1 cellular context compared by ENCODE assay signal in genomic region chr13:100608906-100609305, GRCh38.
A peak's percentile ranks its signal among the peaks of the same experiment; 100 is the strongest.
TF ChIP-seq lines count a peak whose summit lies in the region.

No MANE protein-coding gene starts in this region.

TF ChIP-seq in K562, 482 proteins besides CTCF, POLR2A, EP300 and RAD21 (continued from another document):
- TF ChIP-seq, protein P1, sequence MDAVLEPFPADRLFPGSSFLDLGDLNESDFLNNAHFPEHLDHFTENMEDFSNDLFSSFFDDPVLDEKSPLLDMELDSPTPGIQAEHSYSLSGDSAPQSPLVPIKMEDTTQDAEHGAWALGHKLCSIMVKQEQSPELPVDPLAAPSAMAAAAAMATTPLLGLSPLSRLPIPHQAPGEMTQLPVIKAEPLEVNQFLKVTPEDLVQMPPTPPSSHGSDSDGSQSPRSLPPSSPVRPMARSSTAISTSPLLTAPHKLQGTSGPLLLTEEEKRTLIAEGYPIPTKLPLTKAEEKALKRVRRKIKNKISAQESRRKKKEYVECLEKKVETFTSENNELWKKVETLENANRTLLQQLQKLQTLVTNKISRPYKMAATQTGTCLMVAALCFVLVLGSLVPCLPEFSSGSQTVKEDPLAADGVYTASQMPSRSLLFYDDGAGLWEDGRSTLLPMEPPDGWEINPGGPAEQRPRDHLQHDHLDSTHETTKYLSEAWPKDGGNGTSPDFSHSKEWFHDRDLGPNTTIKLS (IDR thresholded peaks at IDR 0.05; ENCODE audit: borderline replicate concordance, low read depth), result no peak
- 0 out of 2 replicates have a peak, but pooled peaks have one; percentile 31 for TF ChIP-seq ZNF589 (CRISPR knock-in tag; IDR thresholded peaks at IDR 0.05; ENCODE audit: low read depth)
- peak; percentile 35; the same call in 1 of the 2 replicates for TF ChIP-seq ZNF592 (IDR thresholded peaks at IDR 0.05)
- no peak for TF ChIP-seq SRSF7 (optimal IDR thresholded peaks at IDR 0.05; ENCODE audit: low read depth, low read length)
- no peak for TF ChIP-seq ZNF347 (CRISPR knock-in tag; IDR thresholded peaks at IDR 0.05; ENCODE audit: low read depth)
- no peak for TF ChIP-seq CHD2 (IDR thresholded peaks at IDR 0.05; ENCODE audit: low read depth, low read length)
- TF ChIP-seq JUND (IDR thresholded peaks at IDR 0.05; ENCODE audit: borderline replicate concordance, low read depth, low read length), result peak; percentile 90
- peak; percentile 81; the same call in 2 of the 3 replicates for TF ChIP-seq JUND (tag; IDR thresholded peaks at IDR 0.05; ENCODE audit: borderline replicate concordance, low read depth, low read length)
- no peak for TF ChIP-seq ZBTB33 (CRISPR knock-in tag; IDR thresholded peaks at IDR 0.05)
- no peak for TF ChIP-seq EZH2 (IDR thresholded peaks at IDR 0.05; ENCODE audit: borderline replicate concordance, low read depth, low read length)
- peak; percentile 51; the same call in 1 of the 2 replicates for TF ChIP-seq EHMT2 (IDR thresholded peaks at IDR 0.05)
- TF ChIP-seq, protein P2, sequence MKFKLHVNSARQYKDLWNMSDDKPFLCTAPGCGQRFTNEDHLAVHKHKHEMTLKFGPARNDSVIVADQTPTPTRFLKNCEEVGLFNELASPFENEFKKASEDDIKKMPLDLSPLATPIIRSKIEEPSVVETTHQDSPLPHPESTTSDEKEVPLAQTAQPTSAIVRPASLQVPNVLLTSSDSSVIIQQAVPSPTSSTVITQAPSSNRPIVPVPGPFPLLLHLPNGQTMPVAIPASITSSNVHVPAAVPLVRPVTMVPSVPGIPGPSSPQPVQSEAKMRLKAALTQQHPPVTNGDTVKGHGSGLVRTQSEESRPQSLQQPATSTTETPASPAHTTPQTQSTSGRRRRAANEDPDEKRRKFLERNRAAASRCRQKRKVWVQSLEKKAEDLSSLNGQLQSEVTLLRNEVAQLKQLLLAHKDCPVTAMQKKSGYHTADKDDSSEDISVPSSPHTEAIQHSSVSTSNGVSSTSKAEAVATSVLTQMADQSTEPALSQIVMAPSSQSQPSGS (CRISPR knock-in tag; IDR thresholded peaks at IDR 0.05), result no peak
- no peak for TF ChIP-seq ZNF436 (CRISPR knock-in tag; IDR thresholded peaks at IDR 0.05)
- peak; percentile 72 for TF ChIP-seq DPF2 (IDR thresholded peaks at IDR 0.05)
- TF ChIP-seq, protein P3, sequence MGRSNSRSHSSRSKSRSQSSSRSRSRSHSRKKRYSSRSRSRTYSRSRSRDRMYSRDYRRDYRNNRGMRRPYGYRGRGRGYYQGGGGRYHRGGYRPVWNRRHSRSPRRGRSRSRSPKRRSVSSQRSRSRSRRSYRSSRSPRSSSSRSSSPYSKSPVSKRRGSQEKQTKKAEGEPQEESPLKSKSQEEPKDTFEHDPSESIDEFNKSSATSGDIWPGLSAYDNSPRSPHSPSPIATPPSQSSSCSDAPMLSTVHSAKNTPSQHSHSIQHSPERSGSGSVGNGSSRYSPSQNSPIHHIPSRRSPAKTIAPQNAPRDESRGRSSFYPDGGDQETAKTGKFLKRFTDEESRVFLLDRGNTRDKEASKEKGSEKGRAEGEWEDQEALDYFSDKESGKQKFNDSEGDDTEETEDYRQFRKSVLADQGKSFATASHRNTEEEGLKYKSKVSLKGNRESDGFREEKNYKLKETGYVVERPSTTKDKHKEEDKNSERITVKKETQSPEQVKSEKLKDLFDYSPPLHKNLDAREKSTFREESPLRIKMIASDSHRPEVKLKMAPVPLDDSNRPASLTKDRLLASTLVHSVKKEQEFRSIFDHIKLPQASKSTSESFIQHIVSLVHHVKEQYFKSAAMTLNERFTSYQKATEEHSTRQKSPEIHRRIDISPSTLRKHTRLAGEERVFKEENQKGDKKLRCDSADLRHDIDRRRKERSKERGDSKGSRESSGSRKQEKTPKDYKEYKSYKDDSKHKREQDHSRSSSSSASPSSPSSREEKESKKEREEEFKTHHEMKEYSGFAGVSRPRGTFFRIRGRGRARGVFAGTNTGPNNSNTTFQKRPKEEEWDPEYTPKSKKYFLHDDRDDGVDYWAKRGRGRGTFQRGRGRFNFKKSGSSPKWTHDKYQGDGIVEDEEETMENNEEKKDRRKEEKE (IDR thresholded peaks at IDR 0.05; ENCODE audit: borderline replicate concordance in 1 of 2, control insufficient read depth in 1 of 2, low read depth in 2 of 2, low read length in 1 of 2), result no peak
- no peak for TF ChIP-seq RREB1 (CRISPR knock-in tag; IDR thresholded peaks at IDR 0.05)
- no peak for TF ChIP-seq ZFX (CRISPR knock-in tag; IDR thresholded peaks at IDR 0.05)
- no peak for TF ChIP-seq HDAC2 (IDR thresholded peaks at IDR 0.05)
- no peak for TF ChIP-seq NBN (IDR thresholded peaks at IDR 0.05; ENCODE audit: low read depth)
- no peak for TF ChIP-seq MYNN (IDR thresholded peaks at IDR 0.05)
- TF ChIP-seq MYNN (CRISPR knock-in tag; IDR thresholded peaks at IDR 0.05), result no peak
- TF ChIP-seq SNIP1 (IDR thresholded peaks at IDR 0.05; ENCODE audit: low read depth), result peak; percentile 61; the same call in 1 of the 2 replicates
- TF ChIP-seq ZNF449 (CRISPR knock-in tag; IDR thresholded peaks at IDR 0.05), result no peak
- TF ChIP-seq OTX1 (CRISPR knock-in tag; IDR thresholded peaks at IDR 0.05), result no peak
- no peak for TF ChIP-seq ZNF79 (CRISPR knock-in tag; IDR thresholded peaks at IDR 0.05; ENCODE audit: low read depth)
- TF ChIP-seq DMBX1 (CRISPR knock-in tag; IDR thresholded peaks at IDR 0.05; ENCODE audit: borderline replicate concordance), result 0 out of 2 replicates have a peak, but pooled peaks have one; percentile 25
- no peak for TF ChIP-seq ZNF121 (CRISPR knock-in tag; conservative IDR thresholded peaks at IDR 0.05)
- peak; percentile 52; the same call in 1 of the 2 replicates for TF ChIP-seq SMARCA4 (IDR thresholded peaks at IDR 0.05)
- TF ChIP-seq PRPF4 (IDR thresholded peaks at IDR 0.05; ENCODE audit: insufficient read depth, low read depth, low read length, poor library complexity, severe bottlenecking), result no peak
- TF ChIP-seq, protein P4, sequence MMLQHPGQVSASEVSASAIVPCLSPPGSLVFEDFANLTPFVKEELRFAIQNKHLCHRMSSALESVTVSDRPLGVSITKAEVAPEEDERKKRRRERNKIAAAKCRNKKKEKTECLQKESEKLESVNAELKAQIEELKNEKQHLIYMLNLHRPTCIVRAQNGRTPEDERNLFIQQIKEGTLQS (IDR thresholded peaks at IDR 0.05), result peak; percentile 56
- TF ChIP-seq, protein P4 (CRISPR knock-in tag; conservative IDR thresholded peaks at IDR 0.05), result no peak
- TF ChIP-seq ATF7 (IDR thresholded peaks at IDR 0.05), result no peak
- peak in 1 of 2 experiments; percentile 50; a peak in 1 of 4 replicates for TF ChIP-seq RCOR1 (IDR thresholded peaks at IDR 0.05; ENCODE audit: borderline replicate concordance in 1 of 2, low read depth in 2 of 2, low read length in 2 of 2)
- TF ChIP-seq BRF1 (IDR thresholded peaks at IDR 0.05; ENCODE audit: borderline replicate concordance, extremely low read depth, insufficient read length), result no peak
